Comparison of ENCODE assay signal across 19 cellular contexts in genomic region chr5:88236866-88237642, GRCh38. TPM values are rescaled to one million over a fixed set of nuclear protein-coding genes. Genes with fewer than 3 reads are reported as not detected.
DNase-seq lines count a peak whose midpoint lies in the region; ATAC-seq, FAIRE-seq and TF ChIP-seq lines count a peak whose summit lies in the region.
"Had no signal": no experiment of that assay in that cellular context is flagged by ENCODE, and none has a peak within 500 bp of the region (broad histone marks: within the 10 kb centered on the region; RNA-seq: fewer than 3 reads in every experiment).

No MANE protein-coding gene starts in this region.

- no peaks in the 10 kb centered on the region for H3K9me3 ChIP-seq in MG63
- H3K9me3 ChIP-seq: vagina had no signal

- FAIRE-seq in urothelium cell line (lab: Jason Lieb, UNC): no peak
- FAIRE-seq: H1 had no signal

- H3K27me3 ChIP-seq in MG63: no peaks in the 10 kb centered on the region
- H3K27me3 ChIP-seq: vagina had no signal

- H3K36me3 ChIP-seq in MG63: peaks cover 12% of the 10 kb centered on the region
- H3K36me3 ChIP-seq: vagina had no signal

- no peaks in the 10 kb centered on the region for H3K27me3 Mint-ChIP-seq in stimulated activated naive CD8-positive, alpha-beta T cell treated with anti-CD3 and anti-CD28 coated beads, Interleukin-15, Interleukin-2, amounts not matched to agents 100 ng/mL and 50 ng/mL, for 24 hours

- peak overlapping the region; percentile 37 for H3K27ac Mint-ChIP-seq in stimulated activated naive CD8-positive, alpha-beta T cell treated with anti-CD3 and anti-CD28 coated beads, Interleukin-15, Interleukin-2, amounts not matched to agents 100 ng/mL and 50 ng/mL, for 24 hours

- DNase-seq in stimulated activated naive CD8-positive, alpha-beta T cell treated with anti-CD3 and anti-CD28 coated beads, Interleukin-15, Interleukin-2, amounts not matched to agents 100 U/mL and 50 U/mL, for 24 hours: no peak
- DNase-seq in MG63 (peak; percentile 31), cardiac fibroblast (ENCODE audit: low read depth in 2 of 2) (peak; percentile 16 to 40), urothelium cell line (ENCODE audit: low spot score) (peak; percentile 1), NCI-H2029 treated with DMSO at 0.1 percent for 48 hours (lab: John Stamatoyannopoulos, UW) (no peak)
- DNase-seq: activated CD4-positive, CD25-positive, alpha-beta regulatory T cell; amygdala; dermis blood vessel endothelial cell; KBM-7; NCI-H1694 treated with DMSO at 0.1 percent for 48 hours; NCI-H510A treated with DMSO at 0.1 percent for 48 hours; PC-9; SW 1271 had no signal

- peaks cover 63% of the 10 kb centered on the region for H3K36me3 Mint-ChIP-seq in stimulated activated naive CD8-positive, alpha-beta T cell treated with anti-CD3 and anti-CD28 coated beads, Interleukin-15, Interleukin-2, amounts not matched to agents 100 ng/mL and 50 ng/mL, for 24 hours (ENCODE audit: low read depth)

- H3K9me3 Mint-ChIP-seq in stimulated activated naive CD8-positive, alpha-beta T cell treated with anti-CD3 and anti-CD28 coated beads, Interleukin-15, Interleukin-2, amounts not matched to agents 100 ng/mL and 50 ng/mL, for 24 hours: no peaks in the 10 kb centered on the region

- no peak overlapping the region for H3K4me3 Mint-ChIP-seq in stimulated activated naive CD8-positive, alpha-beta T cell treated with anti-CD3 and anti-CD28 coated beads, Interleukin-15, Interleukin-2, amounts not matched to agents 100 ng/mL and 50 ng/mL, for 24 hours

- no peak for TF ChIP-seq CTCF in cardiac fibroblast (IDR thresholded peaks at IDR 0.05; ENCODE audit: low read depth, low read length)

- H3K4me3 ChIP-seq in MG63 (no peak overlapping the region), cardiac fibroblast (replicated peaks in 1 of 2; ENCODE audit: low read depth in 2 of 2, low read length in 2 of 2) (no peak overlapping the region)
- H3K4me3 ChIP-seq: PC-9, vagina had no signal

- ATAC-seq in stimulated activated naive CD8-positive, alpha-beta T cell treated with anti-CD3 and anti-CD28 coated beads, Interleukin-15, Interleukin-2, amounts not matched to agents 100 U/mL and 50 U/mL, for 24 hours: no peak
- no peak for ATAC-seq in GM19452 (IDR thresholded peaks at IDR 0.05; ENCODE audit: unreplicated experiment)
- ATAC-seq in GM18873 (IDR thresholded peaks at IDR 0.05; ENCODE audit: low FRiP score, unreplicated experiment): no peak
- ATAC-seq: left lobe of liver had no signal

- H3K4me1 Mint-ChIP-seq in stimulated activated naive CD8-positive, alpha-beta T cell treated with anti-CD3 and anti-CD28 coated beads, Interleukin-15, Interleukin-2, amounts not matched to agents 100 ng/mL and 50 ng/mL, for 24 hours (ENCODE audit: low read depth): peaks cover 22% of the 10 kb centered on the region

RNA-seq across cellular contexts. Expression of gene TMEM161B, which starts 31.6 kb away (rescaled TPM):
- total RNA-seq in MG63 (2014; rRNA removed; shearing (Covaris generic); ENCODE audit: low replicate concordance): 5.5 and 16.3 TPM in 2 replicates

Comparison
In these comparisons a context has a peak if more than half of its experiments do, and no peak if none do; other contexts are left out.
1. DNase-seq: peak in MG63 (single experiment), cardiac fibroblast (2 of 2) and urothelium cell line (single experiment); none in stimulated activated naive CD8-positive, alpha-beta T cell treated with anti-CD3 and anti-CD28 coated beads, Interleukin-15, Interleukin-2, amounts not matched to agents 100 U/mL and 50 U/mL, for 24 hours (single experiment) and NCI-H2029 treated with DMSO at 0.1 percent for 48 hours (single experiment).